8 cellular contexts compared by ENCODE assay signal in the genomic region with DNA sequence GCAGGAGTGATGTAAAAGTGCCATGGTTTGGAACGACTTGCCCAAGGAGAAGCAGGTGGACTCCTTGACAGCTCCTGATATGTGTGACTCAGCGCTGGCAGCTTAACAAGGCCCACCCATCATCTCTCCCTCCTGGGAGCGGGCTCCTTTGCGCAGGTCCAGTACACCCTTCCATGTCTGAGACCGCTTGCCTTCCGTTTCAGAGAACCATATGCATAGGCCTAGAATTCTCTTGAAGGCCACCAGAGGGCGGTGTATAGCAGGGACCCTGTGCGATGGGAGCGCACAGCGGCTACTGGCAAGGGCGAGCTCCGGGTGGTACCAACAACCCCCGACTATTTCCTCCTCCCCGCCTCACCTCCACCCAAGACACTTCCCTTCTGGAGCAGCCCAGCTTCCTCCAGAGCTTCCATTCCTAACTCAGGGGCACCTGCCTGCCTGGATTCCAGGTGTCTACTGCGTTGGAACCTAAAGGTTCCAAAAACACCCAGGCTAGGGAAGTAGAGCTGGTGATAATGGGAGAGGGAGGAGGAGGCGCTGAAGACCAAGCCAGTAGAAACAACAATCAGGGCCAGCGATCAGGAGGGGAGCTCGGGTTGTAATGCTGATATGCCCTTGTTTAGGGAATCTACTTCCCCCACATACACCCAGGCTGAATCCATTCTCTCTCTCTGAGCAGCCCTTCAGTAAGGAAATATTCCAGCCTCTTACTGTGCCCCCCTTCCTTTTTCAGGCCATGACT. TPM values are rescaled to one million over a fixed set of nuclear protein-coding genes. Genes with fewer than 3 reads are reported as not detected.
A peak's percentile ranks its signal among the peaks of the same experiment; 100 is the strongest.
DNase-seq lines count a peak whose midpoint lies in the region; FAIRE-seq and TF ChIP-seq lines count a peak whose summit lies in the region.

No MANE protein-coding gene starts in this region.

- no peaks in the 10 kb centered on the region for H3K9me2 ChIP-seq in GM23248 (ENCODE audit: insufficient read depth)

- no peaks in the 10 kb centered on the region for H3K9me3 ChIP-seq in GM23248 (ENCODE audit: low read depth)
- H3K9me3 ChIP-seq in neuronal stem cell (replicated peaks in 1 of 2; ENCODE audit: control insufficient read depth in 2 of 2, insufficient read depth in 1 of 2, low read depth in 1 of 2, low read length in 2 of 2): peaks cover 2% of the 10 kb centered on the region in 2 donors
- peaks cover 0 to 4% (median 0%) of the 10 kb centered on the region in 5 donors for H3K9me3 ChIP-seq in subcutaneous abdominal adipose tissue (ENCODE audit: control insufficient read depth in 5 of 5, low read length in 5 of 5)

- peak overlapping the region; percentile 67 for H3K23ac ChIP-seq in neuronal stem cell (ENCODE audit: low read depth, low read length, poor library complexity)

- H3K27ac ChIP-seq in GM23248 (no peak overlapping the region), neuronal stem cell (replicated peaks; ENCODE audit: low read length) (no peak overlapping the region), subcutaneous abdominal adipose tissue (ENCODE audit: low read depth, low read length) (no peak overlapping the region)

- H4K91ac ChIP-seq in neuronal stem cell (ENCODE audit: low read depth, low read length, poor library complexity): no peak overlapping the region

- no peak overlapping the region for H3K9ac ChIP-seq in GM23248
- H3K9ac ChIP-seq in neuronal stem cell (ENCODE audit: low read depth, low read length, poor library complexity): no peak overlapping the region
- H3K9ac ChIP-seq in subcutaneous abdominal adipose tissue (ENCODE audit: low read length in 5 of 5): no peak overlapping the region

- H2AFZ ChIP-seq in GM23248 (peak overlapping the region; percentile 36; the same call in 1 of the 2 replicates), neuronal stem cell (ENCODE audit: low read length) (peak overlapping the region; percentile 70)

- H3K36me3 ChIP-seq in GM23248 (ENCODE audit: low read depth): no peaks in the 10 kb centered on the region
- no peaks in the 10 kb centered on the region for H3K36me3 ChIP-seq in neuronal stem cell (replicated peaks in 1 of 2; ENCODE audit: control insufficient read depth in 2 of 2, insufficient read depth in 2 of 2, low read length in 2 of 2)
- no peaks in the 10 kb centered on the region for H3K36me3 ChIP-seq in subcutaneous abdominal adipose tissue (ENCODE audit: control insufficient read depth in 5 of 5, insufficient read depth in 5 of 5, low read length in 5 of 5)

- in situ Hi-C loops in GM23248 (cut with MboI): no loop called here

- no peak overlapping the region for H2AK5ac ChIP-seq in neuronal stem cell (ENCODE audit: low read depth, low read length)

- H3K4me1 ChIP-seq in GM23248 (ENCODE audit: insufficient read depth): peaks cover 19% of the 10 kb centered on the region; the same call in 1 of the 2 replicates
- H3K4me1 ChIP-seq in neuronal stem cell (ENCODE audit: control insufficient read depth in 2 of 2, insufficient read depth in 1 of 2, low read depth in 1 of 2, low read length in 2 of 2): peaks cover 19 to 29% of the 10 kb centered on the region in 2 donors
- H3K4me1 ChIP-seq in subcutaneous abdominal adipose tissue (ENCODE audit: control insufficient read depth in 5 of 5, insufficient read depth in 5 of 5, low read length in 5 of 5): peaks cover 3 to 48% (median 42%) of the 10 kb centered on the region in 5 donors

- H2BK5ac ChIP-seq in neuronal stem cell (ENCODE audit: low read length): no peak overlapping the region

- H3K27me3 ChIP-seq in GM23248 (replicated peaks; ENCODE audit: insufficient read depth) (0 out of 2 replicates have a peak, but pooled peaks cover 4% of the 10 kb centered on the region), neuronal stem cell (ENCODE audit: control insufficient read depth in 3 of 3, insufficient read depth in 3 of 3, low read depth in 1 of 3, low read length in 3 of 3) (peaks cover 30 to 60% (median 54%) of the 10 kb centered on the region in 3 experiments), subcutaneous abdominal adipose tissue (ENCODE audit: control insufficient read depth in 5 of 5, insufficient read depth in 4 of 5, low read length in 5 of 5) (peaks cover 32 to 47% (median 42%) of the 10 kb centered on the region in 5 donors)

- no peak overlapping the region for H3K14ac ChIP-seq in neuronal stem cell (ENCODE audit: low read length)

- H3K4ac ChIP-seq in neuronal stem cell (ENCODE audit: low read length): no peak overlapping the region

- H3K4me2 ChIP-seq in GM23248 (ENCODE audit: unreplicated experiment): no peak overlapping the region
- peak overlapping the region; percentile 36 for H3K4me2 ChIP-seq in neuronal stem cell (ENCODE audit: insufficient read depth, low read length, poor library complexity, severe bottlenecking)

- 8% methylated on average over 18 of the region's 18 CpGs for WGBS in GM23248 (ENCODE audit: low coverage in 1 of 2, low lambda C conversion rate in 2 of 2, missing lambda C conversion rate in 2 of 2), 2 experiments
- WGBS in neuronal stem cell (ENCODE audit: extremely low coverage in 2 of 2, insufficient read length in 2 of 2, insufficient replicate concordance in 1 of 2), 2 donors: no CpG with 5 or more reads among the region's 18 CpGs

- TF ChIP-seq CTCF in LNCaP clone FGC (IDR thresholded peaks at IDR 0.05; ENCODE audit: control insufficient read depth, extremely low read depth, insufficient read depth): peak; percentile 94

- H3F3A ChIP-seq in GM23248 (ENCODE audit: insufficient read depth): peaks cover 13% of the 10 kb centered on the region

- H2BK120ac ChIP-seq in neuronal stem cell (ENCODE audit: low read depth, low read length): no peak overlapping the region

- H3K4me3 ChIP-seq in GM23248: no peak overlapping the region
- H3K4me3 ChIP-seq in LNCaP clone FGC (ENCODE audit: low read depth, low read length): no peak overlapping the region
- no peak overlapping the region for H3K4me3 ChIP-seq in neuronal stem cell (ENCODE audit: low read length in 2 of 2)
- H3K4me3 ChIP-seq in subcutaneous abdominal adipose tissue (ENCODE audit: low read depth in 1 of 5, low read length in 5 of 5): peak overlapping the region in 3 of 5 donors; percentile 3 to 34 (median 24)

- peak; percentile 92 for DNase-seq in DMS114 treated with DMSO at 0.1 percent for 48 hours (lab: John Stamatoyannopoulos, UW; ENCODE audit: unreplicated experiment)
- DNase-seq in GM23248: peak; percentile 88
- peak; percentile 21 for DNase-seq in LNCaP clone FGC (ENCODE audit: low read depth)
- peak; percentile 89 for DNase-seq in RCC 7860 (ENCODE audit: low spot score)
- DNase-seq in activated T-helper 1 cell treated with Interleukin-2 at 50 U/mL for 16 hours (ENCODE audit: low read depth): peak; percentile 41
- DNase-seq in fibroblast of peridontal ligament (ENCODE audit: extremely low read depth): peak; percentile 83
- DNase-seq in neuronal stem cell (ENCODE audit: low spot score): peak; percentile 79

- H2BK12ac ChIP-seq in neuronal stem cell (ENCODE audit: low read length): no peak overlapping the region

- peak overlapping the region; percentile 72 for H3K18ac ChIP-seq in neuronal stem cell (ENCODE audit: low read length)

- H2BK15ac ChIP-seq in neuronal stem cell (ENCODE audit: low read length): no peak overlapping the region

- H4K8ac ChIP-seq in neuronal stem cell (ENCODE audit: low read depth, low read length): no peak overlapping the region

- no peaks in the 10 kb centered on the region for H3K79me2 ChIP-seq in GM23248 (ENCODE audit: insufficient read depth)

- H3K79me1 ChIP-seq in neuronal stem cell (ENCODE audit: low read depth, low read length): no peaks in the 10 kb centered on the region

- peak; percentile 50 for FAIRE-seq in RCC 7860 (lab: Jason Lieb, UNC)

- H4K20me1 ChIP-seq in GM23248 (ENCODE audit: insufficient read depth): no peaks in the 10 kb centered on the region

RNA-seq across cellular contexts. Expression of a gene that starts 6.2 kb away (rescaled TPM):
- not detected in 2 replicates for total RNA-seq in GM23248 (2014; rRNA removed; shearing (Covaris generic))
- not detected in 2 replicates for polyA plus RNA-seq in GM23248 (2016; fragmentation: Nextera tagmentation; extraction: Ambion mirVana)
- polyA plus RNA-seq in neuronal stem cell (2013, experiment 1 of 2): 0.14 TPM
- polyA plus RNA-seq in neuronal stem cell (2013, experiment 2 of 2): 0.12 TPM

RNA-seq across cellular contexts. Expression of a gene that starts 18.6 kb away (rescaled TPM):
- total RNA-seq in GM23248 (2014; rRNA removed; shearing (Covaris generic)): 0.86 and 1.1 TPM in 2 replicates
- 0.63 and 0.65 TPM in 2 replicates for polyA plus RNA-seq in GM23248 (2016; fragmentation: Nextera tagmentation; extraction: Ambion mirVana)
- polyA plus RNA-seq in neuronal stem cell (2013, experiment 1 of 2): 4.0 TPM
- 4.1 TPM for polyA plus RNA-seq in neuronal stem cell (2013, experiment 2 of 2)

RNA-seq across cellular contexts. Expression of a gene that starts 22.3 kb away (rescaled TPM):
- 22.0 and 62.9 TPM in 2 replicates for total RNA-seq in GM23248 (2014; rRNA removed; shearing (Covaris generic))
- polyA plus RNA-seq in GM23248 (2016; fragmentation: Nextera tagmentation; extraction: Ambion mirVana): 28.2 and 31.6 TPM in 2 replicates
- polyA plus RNA-seq in neuronal stem cell (2013, experiment 1 of 2): 46.3 TPM
- polyA plus RNA-seq in neuronal stem cell (2013, experiment 2 of 2): 47.9 TPM

RNA-seq across cellular contexts. Expression of a gene that starts 27.8 kb away (rescaled TPM):
- total RNA-seq in GM23248 (2014; rRNA removed; shearing (Covaris generic)): 8.2 and 12.8 TPM in 2 replicates
- polyA plus RNA-seq in GM23248 (2016; fragmentation: Nextera tagmentation; extraction: Ambion mirVana): 8.6 and 10.3 TPM in 2 replicates
- 10.4 TPM for polyA plus RNA-seq in neuronal stem cell (2013, experiment 1 of 2)
- 10.8 TPM for polyA plus RNA-seq in neuronal stem cell (2013, experiment 2 of 2)

RNA-seq across cellular contexts. Expression of a gene that starts 42.8 kb away (rescaled TPM):
- 1,598 and 1,776 TPM in 2 replicates for total RNA-seq in GM23248 (2014; rRNA removed; shearing (Covaris generic))
- polyA plus RNA-seq in GM23248 (2016; fragmentation: Nextera tagmentation; extraction: Ambion mirVana): 1,195 and 1,237 TPM in 2 replicates
- polyA plus RNA-seq in neuronal stem cell (2013, experiment 1 of 2): 3,086 TPM
- 3,054 TPM for polyA plus RNA-seq in neuronal stem cell (2013, experiment 2 of 2)

Comparison
In these comparisons a context has a peak if more than half of its experiments do, and no peak if none do; other contexts are left out.
1. DNase-seq: peak in every context shown above with its lines; median percentile 92 in DMS114 treated with DMSO at 0.1 percent for 48 hours; 89 in RCC 7860; 88 in GM23248; 83 in fibroblast of peridontal ligament; 79 in neuronal stem cell; 41 in activated T-helper 1 cell treated with Interleukin-2 at 50 U/mL for 16 hours; 21 in LNCaP clone FGC.
2. H3K4me3 ChIP-seq: peak in subcutaneous abdominal adipose tissue (3 of 5); none in GM23248 (single experiment), LNCaP clone FGC (single experiment) and neuronal stem cell (0 of 2).